Comparison of ENCODE assay signal across 1 cellular context in genomic region chr7:13945670-13946069, GRCh38.
TF ChIP-seq lines count a peak whose summit lies in the region.

No MANE protein-coding gene starts in this region.

TF ChIP-seq in GM23338, 12 proteins besides CTCF, POLR2A, EP300 and RAD21 (continued from another document):
- TF ChIP-seq, protein P1, sequence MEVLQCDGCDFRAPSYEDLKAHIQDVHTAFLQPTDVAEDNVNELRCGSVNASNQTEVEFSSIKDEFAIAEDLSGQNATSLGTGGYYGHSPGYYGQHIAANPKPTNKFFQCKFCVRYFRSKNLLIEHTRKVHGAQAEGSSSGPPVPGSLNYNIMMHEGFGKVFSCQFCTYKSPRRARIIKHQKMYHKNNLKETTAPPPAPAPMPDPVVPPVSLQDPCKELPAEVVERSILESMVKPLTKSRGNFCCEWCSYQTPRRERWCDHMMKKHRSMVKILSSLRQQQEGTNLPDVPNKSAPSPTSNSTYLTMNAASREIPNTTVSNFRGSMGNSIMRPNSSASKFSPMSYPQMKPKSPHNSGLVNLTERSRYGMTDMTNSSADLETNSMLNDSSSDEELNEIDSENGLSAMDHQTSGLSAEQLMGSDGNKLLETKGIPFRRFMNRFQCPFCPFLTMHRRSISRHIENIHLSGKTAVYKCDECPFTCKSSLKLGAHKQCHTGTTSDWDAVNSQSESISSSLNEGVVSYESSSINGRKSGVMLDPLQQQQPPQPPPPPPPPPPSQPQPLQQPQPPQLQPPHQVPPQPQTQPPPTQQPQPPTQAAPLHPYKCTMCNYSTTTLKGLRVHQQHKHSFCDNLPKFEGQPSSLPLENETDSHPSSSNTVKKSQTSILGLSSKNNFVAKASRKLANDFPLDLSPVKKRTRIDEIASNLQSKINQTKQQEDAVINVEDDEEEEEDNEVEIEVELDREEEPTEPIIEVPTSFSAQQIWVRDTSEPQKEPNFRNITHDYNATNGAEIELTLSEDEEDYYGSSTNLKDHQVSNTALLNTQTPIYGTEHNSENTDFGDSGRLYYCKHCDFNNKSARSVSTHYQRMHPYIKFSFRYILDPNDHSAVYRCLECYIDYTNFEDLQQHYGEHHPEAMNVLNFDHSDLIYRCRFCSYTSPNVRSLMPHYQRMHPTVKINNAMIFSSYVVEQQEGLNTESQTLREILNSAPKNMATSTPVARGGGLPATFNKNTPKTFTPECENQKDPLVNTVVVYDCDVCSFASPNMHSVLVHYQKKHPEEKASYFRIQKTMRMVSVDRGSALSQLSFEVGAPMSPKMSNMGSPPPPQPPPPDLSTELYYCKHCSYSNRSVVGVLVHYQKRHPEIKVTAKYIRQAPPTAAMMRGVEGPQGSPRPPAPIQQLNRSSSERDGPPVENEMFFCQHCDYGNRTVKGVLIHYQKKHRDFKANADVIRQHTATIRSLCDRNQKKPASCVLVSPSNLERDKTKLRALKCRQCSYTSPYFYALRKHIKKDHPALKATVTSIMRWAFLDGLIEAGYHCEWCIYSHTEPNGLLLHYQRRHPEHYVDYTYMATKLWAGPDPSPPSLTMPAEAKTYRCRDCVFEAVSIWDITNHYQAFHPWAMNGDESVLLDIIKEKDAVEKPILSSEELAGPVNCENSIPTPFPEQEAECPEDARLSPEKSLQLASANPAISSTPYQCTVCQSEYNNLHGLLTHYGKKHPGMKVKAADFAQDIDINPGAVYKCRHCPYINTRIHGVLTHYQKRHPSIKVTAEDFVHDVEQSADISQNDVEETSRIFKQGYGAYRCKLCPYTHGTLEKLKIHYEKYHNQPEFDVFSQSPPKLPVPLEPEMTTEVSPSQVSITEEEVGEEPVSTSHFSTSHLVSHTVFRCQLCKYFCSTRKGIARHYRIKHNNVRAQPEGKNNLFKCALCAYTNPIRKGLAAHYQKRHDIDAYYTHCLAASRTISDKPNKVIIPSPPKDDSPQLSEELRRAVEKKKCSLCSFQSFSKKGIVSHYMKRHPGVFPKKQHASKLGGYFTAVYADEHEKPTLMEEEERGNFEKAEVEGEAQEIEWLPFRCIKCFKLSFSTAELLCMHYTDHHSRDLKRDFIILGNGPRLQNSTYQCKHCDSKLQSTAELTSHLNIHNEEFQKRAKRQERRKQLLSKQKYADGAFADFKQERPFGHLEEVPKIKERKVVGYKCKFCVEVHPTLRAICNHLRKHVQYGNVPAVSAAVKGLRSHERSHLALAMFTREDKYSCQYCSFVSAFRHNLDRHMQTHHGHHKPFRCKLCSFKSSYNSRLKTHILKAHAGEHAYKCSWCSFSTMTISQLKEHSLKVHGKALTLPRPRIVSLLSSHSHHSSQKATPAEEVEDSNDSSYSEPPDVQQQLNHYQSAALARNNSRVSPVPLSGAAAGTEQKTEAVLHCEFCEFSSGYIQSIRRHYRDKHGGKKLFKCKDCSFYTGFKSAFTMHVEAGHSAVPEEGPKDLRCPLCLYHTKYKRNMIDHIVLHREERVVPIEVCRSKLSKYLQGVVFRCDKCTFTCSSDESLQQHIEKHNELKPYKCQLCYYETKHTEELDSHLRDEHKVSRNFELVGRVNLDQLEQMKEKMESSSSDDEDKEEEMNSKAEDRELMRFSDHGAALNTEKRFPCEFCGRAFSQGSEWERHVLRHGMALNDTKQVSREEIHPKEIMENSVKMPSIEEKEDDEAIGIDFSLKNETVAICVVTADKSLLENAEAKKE (CRISPR knock-in tag; IDR thresholded peaks at IDR 0.05) = no peak
TF ChIP-seq in GM23338: peak in this region for 0.
